ENCODE assay signal across 11 cellular contexts in genomic region chr3:58065700-58066167, GRCh38. TPM values are rescaled to one million over a fixed set of nuclear protein-coding genes. Genes with fewer than 3 reads are reported as not detected.
DNase-seq lines count a peak whose midpoint lies in the region; ATAC-seq and TF ChIP-seq lines count a peak whose summit lies in the region.
"Had no signal": no experiment of that assay in that cellular context is flagged by ENCODE, and none has a peak within 500 bp of the region (broad histone marks: within the 10 kb centered on the region; RNA-seq: fewer than 3 reads in every experiment).

No MANE protein-coding gene starts in this region.

- H3K9me3 ChIP-seq in SJCRH30 (replicated peaks) (no peaks in the 10 kb centered on the region), stomach (no peaks in the 10 kb centered on the region)

- TF ChIP-seq EP300 in stomach (IDR thresholded peaks at IDR 0.05) = no peak

- TF ChIP-seq POLR2A in stomach (IDR thresholded peaks at IDR 0.05) = no peak

- intact Hi-C loops in stomach (cut with DNase I; ENCODE audit: low total_unique reads) = no loop called here

- H3K27me3 ChIP-seq in SJCRH30 (no peaks in the 10 kb centered on the region), stomach (no peaks in the 10 kb centered on the region)

- H3K4me3 ChIP-seq in SJCRH30 (no peak overlapping the region), stomach (no peak overlapping the region)

- H3K4me1 ChIP-seq in SJCRH30 (peaks cover 26% of the 10 kb centered on the region), stomach (peaks cover 32 to 94% (median 68%) of the 10 kb centered on the region in 4 donors)

- DNase-seq in HuH-7 (ENCODE audit: low spot score) (peak; percentile 15), SJCRH30 (peak; percentile 35 to 50), iPS-NIHi11 (ENCODE audit: low spot score) (peak; percentile 44), stomach (no peak), nucleus accumbens (lab: John Stamatoyannopoulos, UW) (no peak), EL (no peak)
- DNase-seq: activated CD4-positive, alpha-beta T cell treated with anti-CD3 and anti-CD28 coated beads, Interleukin-2, amount 10 ng/mL, durations not matched to agents 24 days and 14 days; activated gamma-delta T cell treated with Interleukin-2 at 50 U/mL for 16 hours; kidney glomerular epithelial cell; NK-92 treated with Interleukin-12 subunit alpha and Interleukin-12 subunit beta, amount 100 ng/mL, for 24 hours had no signal

- H3K36me3 ChIP-seq in SJCRH30 = no peaks in the 10 kb centered on the region
- no peaks in the 10 kb centered on the region for H3K36me3 ChIP-seq in stomach

- H3K27ac ChIP-seq in SJCRH30 (no peak overlapping the region), stomach (peak overlapping the region in 4 of 5 donors; percentile 60 to 80 (median 78))

- no peak for ATAC-seq in GM18520 (IDR thresholded peaks at IDR 0.05; ENCODE audit: unreplicated experiment)

- TF ChIP-seq CTCF in stomach (IDR thresholded peaks at IDR 0.05) = no peak

- 42 to 64% (median 45%) methylated on average over 6 of the region's 6 CpGs for WGBS in stomach, 5 donors

RNA-seq across cellular contexts. Expression of gene FLNB, which starts 57.5 kb away (rescaled TPM):
- total RNA-seq in SJCRH30 (2014; rRNA removed; shearing (Covaris generic)) = 22.5 and 24.1 TPM in 2 replicates
- 100 to 1,000 TPM in 3 of 5 donors, 10 to 100 TPM in 2; 51.3 to 204 (median 112) TPM for total RNA-seq in stomach
- polyA plus RNA-seq in stomach = 10 to 100 TPM; 38.2 to 76.2 (median 45.1) TPM

Comparison
In these comparisons a context has a peak if more than half of its experiments do, and no peak if none do; other contexts are left out.
1. DNase-seq: peak in HuH-7 (single experiment), SJCRH30 (2 of 2) and iPS-NIHi11 (single experiment); none in stomach (single experiment), nucleus accumbens (0 of 56) and EL (single experiment).